23 cellular contexts compared by ENCODE assay signal in the genomic region with DNA sequence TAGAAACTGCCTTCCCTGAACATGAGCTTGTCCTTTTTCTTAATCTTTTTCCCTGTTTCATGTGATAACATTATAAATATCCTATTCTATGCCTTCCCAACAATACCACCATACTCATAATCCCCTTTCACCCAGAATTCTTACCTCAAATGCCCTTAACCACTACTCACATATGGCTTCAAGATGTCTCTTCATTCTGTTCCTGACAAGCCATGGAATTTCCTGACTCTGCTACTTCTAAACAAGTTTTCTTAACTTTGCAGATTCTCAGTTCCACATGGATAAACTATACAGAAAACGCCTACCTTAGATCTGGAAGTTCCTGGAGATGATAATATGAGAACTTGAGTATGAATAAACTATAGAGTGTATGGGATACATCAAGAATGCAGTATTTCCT.
"Had no signal": no experiment of that assay in that cellular context is flagged by ENCODE, and none has a peak within 500 bp of the region (broad histone marks: within the 10 kb centered on the region; RNA-seq: fewer than 3 reads in every experiment).

No MANE protein-coding gene starts in this region.

- H3K27me3 ChIP-seq: colonic mucosa, esophagus muscularis mucosa, esophagus squamous epithelium, foreskin keratinocyte, gastrocnemius medialis, gastroesophageal sphincter, heart left ventricle, heart right ventricle, hepatocyte had no signal

- DNase-seq: colonic mucosa; cortex of kidney; dermis blood vessel endothelial cell; dorsolateral prefrontal cortex; effector CD4-positive, alpha-beta T cell; effector CD8-positive, alpha-beta T cell; effector memory CD4-positive, alpha-beta T cell; effector memory CD8-positive, alpha-beta T cell; endodermal cell; esophagus squamous epithelium; foreskin fibroblast; foreskin keratinocyte; foreskin melanocyte; gastrocnemius medialis; glutamatergic neuron; head of caudate nucleus; heart left ventricle; heart right ventricle had no signal

- H3K4me3 ChIP-seq: colonic mucosa, coronary artery, dorsolateral prefrontal cortex, esophagus muscularis mucosa, esophagus squamous epithelium, gastrocnemius medialis, gastroesophageal sphincter, heart left ventricle, heart right ventricle, hepatocyte had no signal

- H3K9me3 ChIP-seq: colonic mucosa, esophagus muscularis mucosa, esophagus squamous epithelium, gastrocnemius medialis, gastroesophageal sphincter, heart left ventricle, heart right ventricle had no signal

- H2AFZ ChIP-seq: hepatocyte had no signal

- H3K4me2 ChIP-seq: hepatocyte had no signal

- H3K79me2 ChIP-seq: hepatocyte had no signal

- H3K27ac ChIP-seq: colonic mucosa, coronary artery, dorsolateral prefrontal cortex, epithelial cell of prostate, esophagus muscularis mucosa, esophagus squamous epithelium, foreskin keratinocyte, gastrocnemius medialis, gastroesophageal sphincter, heart left ventricle, heart right ventricle, hepatocyte had no signal

- H3K36me3 ChIP-seq: colonic mucosa, esophagus muscularis mucosa, esophagus squamous epithelium, gastrocnemius medialis, gastroesophageal sphincter, heart left ventricle, heart right ventricle had no signal

- H3K4me1 ChIP-seq: colonic mucosa, esophagus squamous epithelium, foreskin keratinocyte, gastrocnemius medialis, gastroesophageal sphincter had no signal
